In genomic region chr1:39508857-39509305, GRCh38 we compare ENCODE assay signal across 1 cellular context.
TF ChIP-seq lines count a peak whose summit lies in the region.

No MANE protein-coding gene starts in this region.

TF ChIP-seq in WTC11, 78 proteins besides CTCF, POLR2A, EP300 and RAD21 (continued from another document):
- TF ChIP-seq ZNF121 (CRISPR knock-in tag; IDR thresholded peaks at IDR 0.05) = no peak
- no peak for TF ChIP-seq AR (CRISPR knock-in tag; IDR thresholded peaks at IDR 0.05)
